In the genomic region with DNA sequence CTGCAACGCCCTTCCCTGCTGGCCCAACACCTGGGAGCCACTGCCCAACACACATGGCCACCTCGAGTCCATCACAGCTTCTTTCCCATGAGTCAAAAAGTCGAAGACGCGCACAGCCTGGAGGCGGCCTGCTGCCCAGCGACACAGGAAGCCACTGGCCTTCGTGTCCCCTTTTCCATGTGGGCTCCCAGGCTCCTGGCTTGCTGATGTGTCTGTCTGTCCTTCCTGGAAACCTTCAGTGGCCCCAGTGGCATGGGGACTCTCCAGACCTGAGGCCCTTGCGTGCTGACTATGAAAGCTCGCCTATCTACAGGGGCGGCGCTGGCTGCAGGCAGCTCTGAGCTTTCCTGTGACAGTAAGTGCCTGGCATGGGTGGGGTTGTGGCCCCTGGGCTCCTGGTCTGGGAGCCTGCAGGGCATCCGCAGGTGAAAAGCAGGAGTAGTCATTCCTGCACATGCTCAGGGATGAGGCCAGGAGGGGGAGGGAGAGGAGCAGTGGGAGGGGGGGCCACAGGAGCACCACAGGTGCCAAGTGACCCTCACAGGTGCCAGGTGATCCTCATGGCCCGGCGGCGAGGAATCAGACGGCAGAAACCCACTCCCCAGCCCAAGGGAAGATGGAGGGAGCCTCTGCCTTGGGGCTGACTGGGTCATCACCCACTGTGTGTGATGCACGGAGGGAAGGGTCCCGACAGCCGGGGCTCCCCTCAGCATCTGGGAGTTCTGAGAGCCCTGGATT, we compare ENCODE assay signal across 12 cellular contexts. TPM values are rescaled to one million over a fixed set of nuclear protein-coding genes. Genes with fewer than 3 reads are reported as not detected.
DNase-seq lines count a peak whose midpoint lies in the region; ATAC-seq and TF ChIP-seq lines count a peak whose summit lies in the region.
"Had no signal": no experiment of that assay in that cellular context is flagged by ENCODE, and none has a peak within 500 bp of the region (broad histone marks: within the 10 kb centered on the region; RNA-seq: fewer than 3 reads in every experiment).

No MANE protein-coding gene starts in this region.

- H3K27me3 Mint-ChIP-seq in progenitor cell of endocrine pancreas = no peaks in the 10 kb centered on the region
- H3K27me3 Mint-ChIP-seq in natural killer cell treated with Interleukin-12 subunit alpha and Interleukin-12 subunit beta and Interleukin-15 and Interleukin-18, amount 100 ng/mL, for 72 hours = no peaks in the 10 kb centered on the region

- peaks cover 24 to 100% (median 92%) of the 10 kb centered on the region in 12 donors for H3K4me1 ChIP-seq in heart left ventricle
- peaks cover 22 to 54% of the 10 kb centered on the region in 2 donors for H3K4me1 ChIP-seq in uterus

- peak overlapping the region; percentile 59 for H3K27ac Mint-ChIP-seq in progenitor cell of endocrine pancreas
- H3K27ac Mint-ChIP-seq in natural killer cell treated with Interleukin-12 subunit alpha and Interleukin-12 subunit beta and Interleukin-15 and Interleukin-18, amount 100 ng/mL, for 72 hours = peak overlapping the region in 1 of 2 donors; percentile 27

- intact Hi-C loops in heart left ventricle (cut with DNase I) = loop anchor here in 1 of 10 donors (2.0 kb wide), 1 partner anchor 26 kb away; no protein-coding TSS in a partner anchor
- intact Hi-C loops in left cardiac atrium (cut with DNase I) = no loop called here
- intact Hi-C loops in uterus (cut with DNase I; ENCODE audit: low total_unique reads) = no loop called here

- peaks cover 1% of the 10 kb centered on the region for H3K36me3 Mint-ChIP-seq in progenitor cell of endocrine pancreas (ENCODE audit: insufficient read depth)
- no peaks in the 10 kb centered on the region for H3K36me3 Mint-ChIP-seq in natural killer cell treated with Interleukin-12 subunit alpha and Interleukin-12 subunit beta and Interleukin-15 and Interleukin-18, amount 100 ng/mL, for 72 hours

- peak overlapping the region in 11 of 12 donors; percentile 72 to 94 (median 83) for H3K27ac ChIP-seq in heart left ventricle
- H3K27ac ChIP-seq in epithelial cell of prostate = peak overlapping the region; percentile 96
- peak overlapping the region; percentile 70 to 84 for H3K27ac ChIP-seq in uterus

- H3K27me3 ChIP-seq in heart left ventricle = no peaks in the 10 kb centered on the region
- no peaks in the 10 kb centered on the region for H3K27me3 ChIP-seq in uterus

- H3K4me1 Mint-ChIP-seq in progenitor cell of endocrine pancreas (ENCODE audit: low read depth) = peaks cover 24% of the 10 kb centered on the region
- H3K4me1 Mint-ChIP-seq in natural killer cell treated with Interleukin-12 subunit alpha and Interleukin-12 subunit beta and Interleukin-15 and Interleukin-18, amount 100 ng/mL, for 72 hours (ENCODE audit: low read depth in 2 of 2) = peaks cover 39 to 48% of the 10 kb centered on the region in 2 donors

- ATAC-seq in heart left ventricle = no peak
- no peak for ATAC-seq in left cardiac atrium
- ATAC-seq in GM19467 (IDR thresholded peaks at IDR 0.05; ENCODE audit: unreplicated experiment) = no peak
- no peak for ATAC-seq in natural killer cell treated with Interleukin-12 subunit alpha and Interleukin-12 subunit beta and Interleukin-15 and Interleukin-18, amount 100 ng/mL, for 72 hours
- ATAC-seq: PC-3 had no signal

- peaks cover 0 to 9% (median 0%) of the 10 kb centered on the region in 9 donors for H3K36me3 ChIP-seq in heart left ventricle
- no peaks in the 10 kb centered on the region for H3K36me3 ChIP-seq in uterus

- H3K9me3 Mint-ChIP-seq in progenitor cell of endocrine pancreas (ENCODE audit: low read depth) = no peaks in the 10 kb centered on the region
- no peaks in the 10 kb centered on the region for H3K9me3 Mint-ChIP-seq in natural killer cell treated with Interleukin-12 subunit alpha and Interleukin-12 subunit beta and Interleukin-15 and Interleukin-18, amount 100 ng/mL, for 72 hours

- no peak for TF ChIP-seq CTCF in heart left ventricle (IDR thresholded peaks at IDR 0.05)
- TF ChIP-seq CTCF in progenitor cell of endocrine pancreas (IDR thresholded peaks at IDR 0.05; ENCODE audit: unreplicated experiment) = no peak
- TF ChIP-seq CTCF in uterus (IDR thresholded peaks at IDR 0.05) = no peak

- H3K9me3 ChIP-seq in heart left ventricle = no peaks in the 10 kb centered on the region
- no peaks in the 10 kb centered on the region for H3K9me3 ChIP-seq in uterus

- no peak overlapping the region for H3K4me3 ChIP-seq in heart left ventricle
- no peak overlapping the region for H3K4me3 ChIP-seq in uterus

- 84 to 91% (median 89%) methylated on average over 17 to 20 of the region's 20 CpGs for WGBS in heart left ventricle, 4 donors

- TF ChIP-seq POLR2A in heart left ventricle (IDR thresholded peaks at IDR 0.05) (no peak), uterus (IDR thresholded peaks at IDR 0.05) (no peak)

- no peak for DNase-seq in heart left ventricle
- no peak for DNase-seq in left cardiac atrium
- no peak for DNase-seq in epithelial cell of prostate (ENCODE audit: low read depth, low spot score)
- DNase-seq in progenitor cell of endocrine pancreas (ENCODE audit: low spot score, unreplicated experiment) = no peak
- no peak for DNase-seq in uterus
- no peak for DNase-seq in natural killer cell treated with Interleukin-12 subunit alpha and Interleukin-12 subunit beta and Interleukin-15 and Interleukin-18, amount 100 ng/mL, for 72 hours (ENCODE audit: low spot score)
- no peak for DNase-seq in NOMO-1 treated with dmso at 0.1 percent for 144 hours (lab: John Stamatoyannopoulos, UW; ENCODE audit: unreplicated experiment)
- DNase-seq: activated CD8-positive, alpha-beta memory T cell treated with anti-CD3 and anti-CD28 coated beads, Interleukin-2, amount 50 U/mL, for 4 hours; GDM1; NCI-H1930; PC-3 had no signal

- no peak overlapping the region for H3K4me3 Mint-ChIP-seq in progenitor cell of endocrine pancreas (ENCODE audit: low read depth)
- no peak overlapping the region for H3K4me3 Mint-ChIP-seq in natural killer cell treated with Interleukin-12 subunit alpha and Interleukin-12 subunit beta and Interleukin-15 and Interleukin-18, amount 100 ng/mL, for 72 hours

RNA-seq across cellular contexts. Expression of gene SH3GL1, which starts 27.5 kb away (rescaled TPM):
- total RNA-seq in heart left ventricle = 10 to 100 TPM; 14.4 to 43.6 (median 22.2) TPM
- 10 to 100 TPM; 17.3 to 43.3 TPM for polyA plus RNA-seq in heart left ventricle
- total RNA-seq in left cardiac atrium = 10 to 100 TPM; 31.4 to 39.4 TPM
- total RNA-seq in progenitor cell of endocrine pancreas = 55.6 and 61.6 TPM in 2 replicates
- total RNA-seq in uterus = 10 to 100 TPM; 11.8 to 69.3 (median 29.5) TPM
- total RNA-seq in natural killer cell treated with Interleukin-12 subunit alpha and Interleukin-12 subunit beta and Interleukin-15 and Interleukin-18, amount 100 ng/mL, for 72 hours = 10 to 100 TPM; 47.0 to 50.8 TPM

RNA-seq across cellular contexts. Expression of gene MPND, which starts 29.4 kb away (rescaled TPM):
- total RNA-seq in heart left ventricle (10 to 100 TPM in 7 of 9 donors, 1 to 10 TPM in 2; 8.2 to 23.7 (median 19.0) TPM), left cardiac atrium (10 to 100 TPM; 21.1 to 22.3 TPM), progenitor cell of endocrine pancreas (62.2 and 64.2 TPM in 2 replicates), uterus (10 to 100 TPM in 1 of 4 donors, 1 to 10 TPM in 1, under 1 TPM in 1, not detected in 1; 0.51 to 13.8 (median 5.8) TPM)
- 10 to 100 TPM; 14.4 to 21.9 TPM for polyA plus RNA-seq in heart left ventricle
- 10 to 100 TPM; 28.3 to 73.5 TPM for total RNA-seq in natural killer cell treated with Interleukin-12 subunit alpha and Interleukin-12 subunit beta and Interleukin-15 and Interleukin-18, amount 100 ng/mL, for 72 hours

RNA-seq across cellular contexts. Expression of gene CHAF1A, which starts 29.6 kb away (rescaled TPM):
- 10 to 100 TPM in 1 of 9 donors, 1 to 10 TPM in 8; 3.0 to 10.7 (median 5.5) TPM for total RNA-seq in heart left ventricle
- 1 to 10 TPM; 2.9 to 5.6 TPM for polyA plus RNA-seq in heart left ventricle
- total RNA-seq in left cardiac atrium = 1 to 10 TPM; 5.2 to 8.4 TPM
- 41.8 and 48.2 TPM in 2 replicates for total RNA-seq in progenitor cell of endocrine pancreas
- 10 to 100 TPM in 1 of 4 donors, 1 to 10 TPM in 2, under 1 TPM in 1; 0.59 to 12.9 (median 8.0) TPM for total RNA-seq in uterus
- total RNA-seq in natural killer cell treated with Interleukin-12 subunit alpha and Interleukin-12 subunit beta and Interleukin-15 and Interleukin-18, amount 100 ng/mL, for 72 hours = 100 to 1,000 TPM in 1 of 2 donors, 10 to 100 TPM in 1; 54.6 to 125 TPM

RNA-seq across cellular contexts. Expression of gene STAP2, which starts 34.2 kb away (rescaled TPM):
- total RNA-seq in heart left ventricle (10 to 100 TPM in 1 of 9 donors, 1 to 10 TPM in 6, under 1 TPM in 2; 0.67 to 14.2 (median 2.1) TPM), left cardiac atrium (1 to 10 TPM; 4.8 to 8.2 TPM), progenitor cell of endocrine pancreas (35.6 and 41.0 TPM in 2 replicates), uterus (1 to 10 TPM in 3 of 4 donors, under 1 TPM in 1; 0.29 to 9.4 (median 6.2) TPM)
- polyA plus RNA-seq in heart left ventricle = 1 to 10 TPM; 1.1 to 1.9 TPM
- 10 to 100 TPM in 1 of 2 donors, 1 to 10 TPM in 1; 7.3 to 12.8 TPM for total RNA-seq in natural killer cell treated with Interleukin-12 subunit alpha and Interleukin-12 subunit beta and Interleukin-15 and Interleukin-18, amount 100 ng/mL, for 72 hours
